8 cellular contexts compared by ENCODE assay signal in genomic region chr3:136078421-136079364, GRCh38.
DNase-seq lines count a peak whose midpoint lies in the region; ATAC-seq and TF ChIP-seq lines count a peak whose summit lies in the region.

No MANE protein-coding gene starts in this region.

- no peak overlapping the region for H3K4me3 ChIP-seq in GM12875 (ENCODE audit: low read depth, low read length)
- no peak overlapping the region for H3K4me3 ChIP-seq in coronary artery
- H3K4me3 ChIP-seq in osteoblast (ENCODE audit: insufficient read depth, low read length): no peak overlapping the region

- H3K27me3 ChIP-seq in osteoblast (ENCODE audit: insufficient read depth, low read length): no peaks in the 10 kb centered on the region

- peaks cover 5% of the 10 kb centered on the region for H3K36me3 ChIP-seq in osteoblast (ENCODE audit: insufficient read depth, low read length)

- DNase-seq in AG08395 (ENCODE audit: low spot score): peak; percentile 21
- DNase-seq in NCI-H748 (lab: John Stamatoyannopoulos, UW; ENCODE audit: unreplicated experiment): peak; percentile 35
- DNase-seq in coronary artery (ENCODE audit: low spot score): no peak
- DNase-seq in osteoblast (ENCODE audit: insufficient read length, low spot score, missing footprints): no peak
- DNase-seq in activated CD4-positive, CD25-positive, alpha-beta regulatory T cell treated with anti-CD3 and anti-CD28 coated beads, Interleukin-2, amount 50 U/mL, for 72 hours: no peak
- no peak for DNase-seq in GM19240 (ENCODE audit: insufficient read length, low spot score)

- TF ChIP-seq CTCF in GM12875 (IDR thresholded peaks at IDR 0.05; ENCODE audit: borderline replicate concordance, insufficient read depth, low read depth, low read length) (0 out of 2 replicates have a peak, but pooled peaks have one; percentile 26), coronary artery (IDR thresholded peaks at IDR 0.05) (peak; percentile 41), osteoblast (IDR thresholded peaks at IDR 0.05; ENCODE audit: extremely low read depth, low read depth, low read length) (peak; percentile 78)

- no peak overlapping the region for H2AFZ ChIP-seq in osteoblast (ENCODE audit: low read length)

- no peaks in the 10 kb centered on the region for H4K20me1 ChIP-seq in osteoblast (ENCODE audit: insufficient read depth, low read length)

- no peak overlapping the region for H3K4me2 ChIP-seq in osteoblast (ENCODE audit: insufficient read depth, low read length)

- no peaks in the 10 kb centered on the region for H3K79me2 ChIP-seq in osteoblast (ENCODE audit: insufficient read depth, low read length)

- H3K27ac ChIP-seq in coronary artery (no peak overlapping the region), osteoblast (ENCODE audit: low read depth, low read length) (no peak overlapping the region)

- no peaks in the 10 kb centered on the region for H3K9me3 ChIP-seq in osteoblast (ENCODE audit: low read depth, low read length)

- ATAC-seq in GM18498 (IDR thresholded peaks at IDR 0.05; ENCODE audit: unreplicated experiment): no peak

- H3K4me1 ChIP-seq in osteoblast (ENCODE audit: insufficient read depth, low read length): peaks cover 18% of the 10 kb centered on the region

Comparison
In these comparisons a context has a peak if more than half of its experiments do, and no peak if none do; other contexts are left out.
1. DNase-seq: peak in AG08395 (single experiment) and NCI-H748 (single experiment); none in coronary artery (single experiment), osteoblast (single experiment), activated CD4-positive, CD25-positive, alpha-beta regulatory T cell treated with anti-CD3 and anti-CD28 coated beads, Interleukin-2, amount 50 U/mL, for 72 hours (single experiment) and GM19240 (single experiment).
2. CTCF ChIP-seq: peak in every context shown above with its lines; median percentile 78 in osteoblast; 41 in coronary artery; 26 in GM12875.